ENCODE assay signal across 12 cellular contexts in genomic region chr9:72132052-72132451, GRCh38. TPM values are rescaled to one million over a fixed set of nuclear protein-coding genes. Genes with fewer than 3 reads are reported as not detected.
"Had no signal": no experiment of that assay in that cellular context is flagged by ENCODE, and none has a peak within 500 bp of the region (broad histone marks: within the 10 kb centered on the region; RNA-seq: fewer than 3 reads in every experiment).

No MANE protein-coding gene starts in this region.

- H3K27ac ChIP-seq: body of pancreas, epithelial cell of prostate, left ventricle myocardium inferior, psoas muscle, sigmoid colon, upper lobe of left lung had no signal

- H3K4me3 ChIP-seq: body of pancreas, left ventricle myocardium inferior, psoas muscle, sigmoid colon, upper lobe of left lung had no signal

- DNase-seq: activated B cell treated with CpG ODN at 0.5 μM for 24 hours; body of pancreas; effector memory CD4-positive, alpha-beta T cell; left ventricle myocardium inferior; psoas muscle; sigmoid colon; stimulated activated CD4-positive, alpha-beta T cell treated with anti-CD3 and anti-CD28 coated beads, Interleukin-12 subunit alpha, Interleukin-12 subunit beta, amount 100 ng/mL, for 4 hours; stimulated activated naive CD4-positive, alpha-beta T cell treated with Interleukin-2 at 50 U/mL for 16 hours; T-helper 17 cell; upper lobe of left lung had no signal

- H3K27me3 ChIP-seq: body of pancreas, sigmoid colon, upper lobe of left lung had no signal

- H3K9me3 ChIP-seq: body of pancreas, left ventricle myocardium inferior, psoas muscle, sigmoid colon, upper lobe of left lung had no signal

- H3K4me1 ChIP-seq: sigmoid colon, upper lobe of left lung had no signal

- ATAC-seq: body of pancreas, psoas muscle, T-helper 17 cell had no signal

- H3K36me3 ChIP-seq: left ventricle myocardium inferior, sigmoid colon, upper lobe of left lung had no signal

RNA-seq across cellular contexts. Expression of gene GDA, which starts 17.2 kb away (rescaled TPM):
- total RNA-seq: osteoblast, T-helper 17 cell had no signal
